Comparison of ENCODE assay signal across 28 cellular contexts in genomic region chr7:112603673-112604072, GRCh38.
"Had no signal": no experiment of that assay in that cellular context is flagged by ENCODE, and none has a peak within 500 bp of the region (broad histone marks: within the 10 kb centered on the region; RNA-seq: fewer than 3 reads in every experiment).

No MANE protein-coding gene starts in this region.

- H3K9me3 ChIP-seq: colonic mucosa, esophagus muscularis mucosa, esophagus squamous epithelium, gastrocnemius medialis, gastroesophageal sphincter, heart left ventricle, heart right ventricle had no signal

- H3K27me3 ChIP-seq: colonic mucosa, esophagus muscularis mucosa, esophagus squamous epithelium, gastrocnemius medialis, gastroesophageal sphincter, heart left ventricle, heart right ventricle had no signal

- H3K4me1 ChIP-seq: colonic mucosa, esophagus muscularis mucosa, esophagus squamous epithelium, foreskin keratinocyte, gastrocnemius medialis, gastroesophageal sphincter, heart left ventricle, heart right ventricle had no signal

- H3K4me3 ChIP-seq: colonic mucosa, coronary artery, dorsolateral prefrontal cortex, esophagus muscularis mucosa, esophagus squamous epithelium, gastrocnemius medialis, gastroesophageal sphincter, heart left ventricle, heart right ventricle had no signal

- H3K36me3 ChIP-seq: colonic mucosa, esophagus muscularis mucosa, esophagus squamous epithelium, gastrocnemius medialis, gastroesophageal sphincter, heart left ventricle, heart right ventricle had no signal

- H3K27ac ChIP-seq: colonic mucosa, coronary artery, dorsolateral prefrontal cortex, epithelial cell of prostate, esophagus muscularis mucosa, esophagus squamous epithelium, foreskin keratinocyte, gastrocnemius medialis, gastroesophageal sphincter, heart left ventricle, heart right ventricle had no signal

- ATAC-seq: effector memory CD8-positive, alpha-beta T cell; esophagus mucosa; foreskin keratinocyte; gastrocnemius medialis; gastroesophageal sphincter; heart left ventricle; heart right ventricle had no signal

- FAIRE-seq: colon, endometrium, endothelial cell of umbilical vein, frontal cortex had no signal

- DNase-seq: colonic mucosa; cortex of kidney; dermis blood vessel endothelial cell; dorsolateral prefrontal cortex; effector CD4-positive, alpha-beta T cell; effector CD8-positive, alpha-beta T cell; effector memory CD4-positive, alpha-beta T cell; effector memory CD8-positive, alpha-beta T cell; endodermal cell; erythroblast; esophagus squamous epithelium; foreskin fibroblast; foreskin keratinocyte; foreskin melanocyte; gastrocnemius medialis; glutamatergic neuron; head of caudate nucleus; heart left ventricle; heart right ventricle had no signal
